In genomic region chr22:42976534-42976933, GRCh38 we compare ENCODE assay signal across 26 cellular contexts.
"Had no signal": no experiment of that assay in that cellular context is flagged by ENCODE, and none has a peak within 500 bp of the region (broad histone marks: within the 10 kb centered on the region; RNA-seq: fewer than 3 reads in every experiment).

No MANE protein-coding gene starts in this region.

- DNase-seq: activated B cell treated with CpG ODN at 0.5 μM for 24 hours; activated CD8-positive, alpha-beta memory T cell treated with anti-CD3 and anti-CD28 coated beads for 24 hours; activated effector memory CD4-positive, alpha-beta T cell treated with Interleukin-2 at 50 U/mL for 16 hours; activated naive CD4-positive, alpha-beta T cell treated with Interleukin-2 at 50 U/mL for 16 hours; anterior cingulate cortex; cerebellar nuclear complex; effector CD8-positive, alpha-beta T cell; gastrocnemius medialis; glutamatergic neuron; hippocampal formation; left cardiac atrium; mammary epithelial cell; naive thymus-derived CD4-positive, alpha-beta T cell; nucleus accumbens; pancreas; retina; sigmoid colon; stimulated activated CD4-positive, alpha-beta T cell treated with anti-CD3 and anti-CD28 coated beads, Interleukin-15, amount 100 ng/mL, for 24 hours; stimulated activated naive CD4-positive, alpha-beta T cell; T-helper 2 cell; uterus had no signal

- FAIRE-seq: keratinocyte, pancreas had no signal

- H3K27ac ChIP-seq: gastrocnemius medialis, pancreas, prostate gland, uterus had no signal

- H3K9me3 ChIP-seq: colonic mucosa, gastrocnemius medialis, pancreas, prostate gland, sigmoid colon, uterus had no signal

- H3K27ac Mint-ChIP-seq: activated B cell treated with CpG ODN at 0.5 μM for 24 hours; activated naive CD8-positive, alpha-beta T cell had no signal

- H3K27me3 Mint-ChIP-seq: activated B cell treated with CpG ODN at 0.5 μM for 24 hours; activated naive CD8-positive, alpha-beta T cell; naive thymus-derived CD4-positive, alpha-beta T cell; type B pancreatic cell had no signal

- H3K4me3 Mint-ChIP-seq: activated B cell treated with CpG ODN at 0.5 μM for 24 hours; activated naive CD8-positive, alpha-beta T cell; naive thymus-derived CD4-positive, alpha-beta T cell; type B pancreatic cell had no signal

- H3K9me3 Mint-ChIP-seq: activated B cell treated with CpG ODN at 0.5 μM for 24 hours, type B pancreatic cell had no signal

- H3K27me3 ChIP-seq: colonic mucosa, gastrocnemius medialis, pancreas, sigmoid colon, uterus had no signal

- H3K36me3 ChIP-seq: colonic mucosa, gastrocnemius medialis, pancreas, prostate gland, sigmoid colon, uterus had no signal

- H3K4me3 ChIP-seq: colonic mucosa, gastrocnemius medialis, pancreas, prostate gland, sigmoid colon, uterus had no signal

- ATAC-seq: gastrocnemius medialis; left cardiac atrium; naive thymus-derived CD4-positive, alpha-beta T cell; pancreas had no signal
